In genomic region chr16:87644186-87644585, GRCh38 we compare ENCODE assay signal across 26 cellular contexts. TPM values are rescaled to one million over a fixed set of nuclear protein-coding genes. Genes with fewer than 3 reads are reported as not detected.
"Had no signal": no experiment of that assay in that cellular context is flagged by ENCODE, and none has a peak within 500 bp of the region (broad histone marks: within the 10 kb centered on the region; RNA-seq: fewer than 3 reads in every experiment).

No MANE protein-coding gene starts in this region.

- H3K4me1 ChIP-seq: stomach, testis, thyroid gland, transverse colon, upper lobe of left lung, upper lobe of right lung, uterus, vagina had no signal

- H3K9me3 ChIP-seq: suprapubic skin, testis, thoracic aorta, thyroid gland, tibial artery, transverse colon, upper lobe of left lung, upper lobe of right lung, uterus, vagina had no signal

- H3K36me3 ChIP-seq: stomach, suprapubic skin, thoracic aorta, thyroid gland, tibial artery, tibial nerve, transverse colon, upper lobe of left lung, upper lobe of right lung, uterus, vagina had no signal

- H3K27me3 ChIP-seq: testis, thyroid gland, upper lobe of left lung, uterus, vagina had no signal

- H3K27ac ChIP-seq: stomach, suprapubic skin, testis, thoracic aorta, thyroid gland, tibial artery, tibial nerve, transverse colon, upper lobe of left lung, upper lobe of right lung, uterus, vagina had no signal

- H3K4me3 ChIP-seq: stomach, suprapubic skin, testis, thoracic aorta, thyroid gland, tibial artery, tibial nerve, transverse colon, upper lobe of left lung, upper lobe of right lung, uterus, vagina had no signal

- ATAC-seq: stimulated activated effector memory CD8-positive, alpha-beta T cell treated with anti-CD3 and anti-CD28 coated beads, Interleukin-12 subunit alpha, Interleukin-12 subunit beta, amount 100 ng/mL, for 72 hours; stimulated activated memory B cell treated with anti-CD40 and anti-IgM and Interleukin-4, amounts not matched to agents 10 μg/mL and 1 μg/mL and 100 μg/mL, for 72 hours; stimulated activated naive B cell treated with anti-CD40 and anti-IgM and Interleukin-4, amounts not matched to agents 10 μg/mL and 1 μg/mL and 100 μg/mL, for 72 hours; stimulated activated naive CD8-positive, alpha-beta T cell treated with anti-CD3 and anti-CD28 coated beads, Interleukin-15, amount 100 ng/mL, for 72 hours; stimulated activated naive CD8-positive, alpha-beta T cell treated with anti-CD3 and anti-CD28 coated beads, Interleukin-15, Interleukin-2, amounts not matched to agents 100 U/mL and 50 U/mL, for 24 hours; upper lobe of right lung had no signal

- DNase-seq: stimulated activated CD4-positive, alpha-beta T cell treated with anti-CD3 and anti-CD28 coated beads, Interleukin-2, amount 100 ng/mL, for 48 hours; stimulated activated CD4-positive, alpha-beta T cell treated with anti-CD3 and anti-CD28 coated beads, Interleukin-4, amount 100 ng/mL, for 1 hour; stimulated activated CD4-positive, alpha-beta T cell treated with anti-CD3 and anti-CD28 coated beads, Interleukin-4, amount 100 ng/mL, for 24 hours; stimulated activated CD4-positive, alpha-beta T cell treated with anti-CD3 and anti-CD28 coated beads, Interleukin-4, amount 100 ng/mL, for 4 hours; stimulated activated CD8-positive, alpha-beta memory T cell treated with anti-CD3 and anti-CD28 coated beads, Interleukin-4, amount 100 ng/mL, for 48 hours; stimulated activated naive B cell treated with anti-CD40 and anti-IgM and Interleukin-4, amounts not matched to agents 10 μg/mL and 1 μg/mL and 100 μg/mL, for 72 hours; stimulated activated naive CD4-positive, alpha-beta T cell; stimulated activated naive CD4-positive, alpha-beta T cell treated with Interleukin-2 at 50 U/mL for 16 hours; stimulated activated naive CD8-positive, alpha-beta T cell treated with anti-CD3 and anti-CD28 coated beads, Interleukin-15, amount 100 ng/mL, for 72 hours; stimulated activated naive CD8-positive, alpha-beta T cell treated with anti-CD3 and anti-CD28 coated beads, Interleukin-15, Interleukin-2, amounts not matched to agents 100 U/mL and 50 U/mL, for 24 hours; stomach; substantia nigra; testis; thyroid gland; tibial artery; transverse colon; trophoblast cell; upper lobe of left lung; upper lobe of right lung; uterus had no signal

RNA-seq across cellular contexts. Expression of gene JPH3, which starts 41.9 kb away (rescaled TPM):
- total RNA-seq: suprapubic skin, thoracic aorta had no signal
